ENCODE assay signal across 8 cellular contexts in the genomic region with DNA sequence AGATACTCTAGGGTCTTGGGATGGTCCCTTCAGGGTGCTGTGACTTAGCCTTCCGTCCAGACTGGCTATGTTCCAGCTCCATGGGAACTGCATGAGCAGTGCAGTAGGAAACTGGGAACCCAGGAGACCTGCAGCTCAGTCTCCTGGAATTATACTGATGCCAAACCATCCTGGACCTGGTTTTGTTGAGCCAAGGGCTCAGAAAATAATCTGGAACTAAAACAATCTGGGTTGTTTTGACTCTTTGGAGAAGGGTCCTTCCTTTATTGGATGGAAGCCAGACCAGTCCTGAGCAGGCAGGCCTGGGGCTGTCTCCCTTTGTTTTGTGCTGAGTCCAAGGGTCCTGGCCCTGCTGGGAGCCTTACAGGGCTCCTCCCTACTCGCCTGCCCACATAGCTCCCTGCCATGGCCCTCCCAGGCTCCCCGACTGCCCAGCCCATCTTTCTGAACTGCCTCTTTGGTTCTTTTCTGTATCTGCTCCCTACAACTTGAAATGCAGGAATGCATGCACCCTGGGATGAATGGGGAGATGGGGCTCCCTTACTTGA. TPM values are rescaled to one million over a fixed set of nuclear protein-coding genes. Genes with fewer than 3 reads are reported as not detected.
A peak's percentile ranks its signal among the peaks of the same experiment; 100 is the strongest.
DNase-seq lines count a peak whose midpoint lies in the region; ATAC-seq, FAIRE-seq and TF ChIP-seq lines count a peak whose summit lies in the region.

No MANE protein-coding gene starts in this region.

- ATAC-seq in A549 (no peak), HG03354 (IDR thresholded peaks at IDR 0.05; ENCODE audit: poor library complexity, severe bottlenecking, unreplicated experiment) (no peak)

- WGBS in A549 (ENCODE audit: missing lambda C conversion rate) = 63% methylated on average over 2 of the region's 3 CpGs

- peaks cover 18% of the 10 kb centered on the region for H3K36me3 Mint-ChIP-seq in HFFc6 (ENCODE audit: low read depth)

- no peak for TF ChIP-seq POLR2A in A549 (IDR thresholded peaks at IDR 0.05; ENCODE audit: low read length)

- H3K9me3 ChIP-seq in A549 (no peaks in the 10 kb centered on the region), mucosa of rectum (ENCODE audit: control insufficient read depth in 2 of 2, low read length in 2 of 2) (no peaks in the 10 kb centered on the region)

- peak overlapping the region; percentile 93; the same call in 1 of the 2 replicates for H3K27ac Mint-ChIP-seq in HFFc6

- peak overlapping the region; percentile 92 for H3K4me3 Mint-ChIP-seq in HFFc6

- peak overlapping the region; percentile 68 for H3K4me3 ChIP-seq in A549
- H3K4me3 ChIP-seq in brain microvascular endothelial cell (ENCODE audit: low read depth, low read length) = peak overlapping the region; percentile 90
- peak overlapping the region; percentile 85 to 94 for H3K4me3 ChIP-seq in mucosa of rectum (ENCODE audit: low read length in 2 of 2)

- H3K4me1 Mint-ChIP-seq in HFFc6 (ENCODE audit: low read depth) = peaks cover 55% of the 10 kb centered on the region

- TF ChIP-seq CTCF in A549 (IDR thresholded peaks at IDR 0.05) (no peak), HFFc6 (IDR thresholded peaks at IDR 0.05) (no peak), brain microvascular endothelial cell (IDR thresholded peaks at IDR 0.05; ENCODE audit: low read depth, low read length, missing control alignments) (no peak)

- in situ Hi-C loops in brain microvascular endothelial cell (cut with HindIII; ENCODE audit: low pct_ligation_motif_present, low sequenced_read_pairs) = loop anchor here (25.0 kb wide), 1 partner anchor 186 kb away; no protein-coding TSS in a partner anchor

- TF ChIP-seq RAD21 in A549 (conservative IDR thresholded peaks at IDR 0.05 in 1 of 2, IDR thresholded peaks at IDR 0.05 in 1 of 2) = no peak

- POLR2A ChIA-PET in A549 (lab: Yijun Ruan, JAX) = no interaction called here

- H3K27me3 ChIP-seq in brain microvascular endothelial cell (replicated peaks) (no peaks in the 10 kb centered on the region), mucosa of rectum (ENCODE audit: control insufficient read depth in 2 of 2, insufficient read depth in 2 of 2, low read length in 2 of 2) (no peaks in the 10 kb centered on the region)

- peak overlapping the region; percentile 24 to 89 for H3K9ac ChIP-seq in mucosa of rectum (ENCODE audit: low read depth in 1 of 2, low read length in 2 of 2)

- CTCF ChIA-PET in A549 (lab: Yijun Ruan, JAX) = interaction anchor here (0.6 to 7.4 kb wide), 4 partner anchors 13 to 184 kb away, joined by 3 to 69 read pairs (median 16); no protein-coding TSS in a partner anchor

- H3K4me2 ChIP-seq in A549 = peak overlapping the region; percentile 87

- H3K4me1 ChIP-seq in A549 (peaks cover 13% of the 10 kb centered on the region; the same call in 1 of the 3 replicates), mucosa of rectum (ENCODE audit: control insufficient read depth in 2 of 2, insufficient read depth in 2 of 2, low read length in 2 of 2) (peaks cover 21% of the 10 kb centered on the region in 2 donors)

- no peak for FAIRE-seq in A549 (lab: Jason Lieb, UNC)

- DNase-seq in A549 (ENCODE audit: low read depth in 1 of 2, low spot score in 1 of 2) (no peak), HFFc6 (no peak), brain microvascular endothelial cell (no peak), NCI-H2107 treated with DMSO at 0.1 percent for 48 hours (lab: John Stamatoyannopoulos, UW; ENCODE audit: unreplicated experiment) (no peak)
- DNase-seq in stimulated activated CD4-positive, alpha-beta T cell treated with anti-CD3 and anti-CD28 coated beads, Interleukin-1b, Interleukin-23, amount 100 ng/mL, for 48 hours = no peak
- no peak for DNase-seq in stimulated activated CD4-positive, alpha-beta T cell treated with anti-CD3 and anti-CD28 coated beads, Interleukin-4, amount 100 ng/mL, for 4 hours

- H3K36me3 ChIP-seq in brain microvascular endothelial cell (replicated peaks) (peaks cover 8% of the 10 kb centered on the region), mucosa of rectum (ENCODE audit: control insufficient read depth in 2 of 2, insufficient read depth in 2 of 2, low read length in 2 of 2) (peaks cover 5 to 10% of the 10 kb centered on the region in 2 donors)

- TF ChIP-seq EP300 in A549 (IDR thresholded peaks at IDR 0.05) = no peak

- no peaks in the 10 kb centered on the region for H3K9me3 Mint-ChIP-seq in HFFc6

- H3K27ac ChIP-seq in A549 (peak overlapping the region; percentile 94 to 97; a peak in 5 of 6 replicates), brain microvascular endothelial cell (no peak overlapping the region), mucosa of rectum (ENCODE audit: low read depth in 2 of 2, low read length in 2 of 2) (no peak overlapping the region)

- H3K27me3 Mint-ChIP-seq in HFFc6 (ENCODE audit: insufficient read depth) = no peaks in the 10 kb centered on the region

TF ChIP-seq in A549, 52 proteins besides CTCF, POLR2A, EP300 and RAD21 (continues in another document):
- no peak for TF ChIP-seq NR3C1 (IDR thresholded peaks at IDR 0.05)
- no peak for TF ChIP-seq HEYL (CRISPR knock-in tag; IDR thresholded peaks at IDR 0.05)
- TF ChIP-seq HOXB5 (CRISPR knock-in tag; IDR thresholded peaks at IDR 0.05) = no peak
- TF ChIP-seq SREBF2 (IDR thresholded peaks at IDR 0.05) = no peak
- TF ChIP-seq ZC3H11A (IDR thresholded peaks at IDR 0.05) = no peak
- TF ChIP-seq HOXA7 (CRISPR knock-in tag; IDR thresholded peaks at IDR 0.05) = no peak
- TF ChIP-seq ESRRA (IDR thresholded peaks at IDR 0.05; ENCODE audit: borderline replicate concordance, low read length) = no peak
- TF ChIP-seq MYC (IDR thresholded peaks at IDR 0.05; ENCODE audit: borderline replicate concordance, low read length) = no peak
- TF ChIP-seq EHMT2 (IDR thresholded peaks at IDR 0.05; ENCODE audit: low read depth) = no peak
- TF ChIP-seq RNF2 (IDR thresholded peaks at IDR 0.05; ENCODE audit: borderline replicate concordance, low read depth) = no peak
- TF ChIP-seq KDM1A (IDR thresholded peaks at IDR 0.05; ENCODE audit: low read depth) = no peak
- no peak for TF ChIP-seq FOSL2 (IDR thresholded peaks at IDR 0.05)
- TF ChIP-seq FOSL2 (CRISPR knock-in tag; IDR thresholded peaks at IDR 0.05) = no peak
- TF ChIP-seq MAFK (IDR thresholded peaks at IDR 0.05; ENCODE audit: partially characterized antibody) = no peak
- TF ChIP-seq CEBPB (IDR thresholded peaks at IDR 0.05) = no peak
- no peak for TF ChIP-seq RFX5 (IDR thresholded peaks at IDR 0.05)

RNA-seq across cellular contexts. Expression of a gene that starts 1.2 kb away (rescaled TPM):
- polyA plus RNA-seq in A549 (2011; rRNA removed) (8.1 and 12.9 TPM in 2 replicates), A549 (2017; fragmentation: RNase III; extraction: RNeasy Plus Mini Kit Qiagen cat#74134 plus additional on column Dnase treatment) (12.7 to 15.8 TPM (median 14.4 TPM) in 3 replicates)
- 11.9 and 13.7 TPM in 2 replicates for polyA plus RNA-seq in A549 (2012; cell fraction: cytosol; rRNA removed)
- 33.2 and 37.8 TPM in 2 replicates for polyA plus RNA-seq in A549 (2012; cell fraction: nucleus; rRNA removed)
- 23.7 and 28.0 TPM in 2 replicates for polyA minus RNA-seq in A549 (2011; rRNA and poly(A)+ RNA removed)
- 10 to 100 TPM; 24.0 to 27.8 (median 25.0) TPM for total RNA-seq in HFFc6 (2021; fragmentation: NEBNext Ultra II Directional; extraction: Animal tissue kit (Norgen Biotek cat#: 25700))

RNA-seq across cellular contexts. Expression of a gene that starts 14.4 kb away (rescaled TPM):
- 0.13 and 0.21 TPM in 2 replicates for polyA plus RNA-seq in A549 (2011; rRNA removed)
- 0.26 and 0.35 TPM in 2 replicates for polyA plus RNA-seq in A549 (2012; cell fraction: cytosol; rRNA removed)
- 4.0 and 4.9 TPM in 2 replicates for polyA plus RNA-seq in A549 (2012; cell fraction: nucleus; rRNA removed)
- polyA plus RNA-seq in A549 (2017; fragmentation: RNase III; extraction: RNeasy Plus Mini Kit Qiagen cat#74134 plus additional on column Dnase treatment) = 0.49 to 0.90 TPM (median 0.53 TPM) in 3 replicates
- not detected in 2 replicates for polyA minus RNA-seq in A549 (2011; rRNA and poly(A)+ RNA removed)
- total RNA-seq in HFFc6 (2021; fragmentation: NEBNext Ultra II Directional; extraction: Animal tissue kit (Norgen Biotek cat#: 25700)) = under 1 TPM; 0.14 to 0.61 (median 0.37) TPM

RNA-seq across cellular contexts. Expression of a gene that starts 21.8 kb away (rescaled TPM):
- polyA plus RNA-seq in A549 (2011; rRNA removed) (41.7 and 43.5 TPM in 2 replicates), A549 (2017; fragmentation: RNase III; extraction: RNeasy Plus Mini Kit Qiagen cat#74134 plus additional on column Dnase treatment) (35.0 to 42.4 TPM (median 38.8 TPM) in 3 replicates)
- 57.1 and 68.4 TPM in 2 replicates for polyA plus RNA-seq in A549 (2012; cell fraction: cytosol; rRNA removed)
- 170 and 171 TPM in 2 replicates for polyA plus RNA-seq in A549 (2012; cell fraction: nucleus; rRNA removed)
- 69.6 and 71.1 TPM in 2 replicates for polyA minus RNA-seq in A549 (2011; rRNA and poly(A)+ RNA removed)
- 10 to 100 TPM; 19.1 to 22.7 (median 20.8) TPM for total RNA-seq in HFFc6 (2021; fragmentation: NEBNext Ultra II Directional; extraction: Animal tissue kit (Norgen Biotek cat#: 25700))

RNA-seq across cellular contexts. Expression of a gene that starts 26.8 kb away (rescaled TPM):
- polyA plus RNA-seq in A549 (2011; rRNA removed) = 97.0 and 104 TPM in 2 replicates
- 172 and 181 TPM in 2 replicates for polyA plus RNA-seq in A549 (2012; cell fraction: cytosol; rRNA removed)
- 119 and 130 TPM in 2 replicates for polyA plus RNA-seq in A549 (2012; cell fraction: nucleus; rRNA removed)
- 91.0 to 101 TPM (median 91.2 TPM) in 3 replicates for polyA plus RNA-seq in A549 (2017; fragmentation: RNase III; extraction: RNeasy Plus Mini Kit Qiagen cat#74134 plus additional on column Dnase treatment)
- polyA minus RNA-seq in A549 (2011; rRNA and poly(A)+ RNA removed) = 70.2 and 72.6 TPM in 2 replicates
- total RNA-seq in HFFc6 (2021; fragmentation: NEBNext Ultra II Directional; extraction: Animal tissue kit (Norgen Biotek cat#: 25700)) = 100 to 1,000 TPM; 145 to 191 (median 155) TPM

RNA-seq across cellular contexts. Expression of a gene that starts 31.0 kb away (rescaled TPM):
- polyA plus RNA-seq in A549 (2011; rRNA removed) = 19.0 and 21.2 TPM in 2 replicates
- polyA plus RNA-seq in A549 (2012; cell fraction: cytosol; rRNA removed) = 35.2 and 58.6 TPM in 2 replicates
- polyA plus RNA-seq in A549 (2012; cell fraction: nucleus; rRNA removed) = 49.6 and 74.1 TPM in 2 replicates
- 35.8 to 36.4 TPM (median 36.0 TPM) in 3 replicates for polyA plus RNA-seq in A549 (2017; fragmentation: RNase III; extraction: RNeasy Plus Mini Kit Qiagen cat#74134 plus additional on column Dnase treatment)
- 30.4 and 32.3 TPM in 2 replicates for polyA minus RNA-seq in A549 (2011; rRNA and poly(A)+ RNA removed)
- total RNA-seq in HFFc6 (2021; fragmentation: NEBNext Ultra II Directional; extraction: Animal tissue kit (Norgen Biotek cat#: 25700)) = 100 to 1,000 TPM in 2 of 6 experiments, 10 to 100 TPM in 4; 87.8 to 107 (median 98.8) TPM

Comparison
In these comparisons a context has a peak if more than half of its experiments do, and no peak if none do; other contexts are left out.
1. H3K27ac ChIP-seq: peak in A549 (2 of 2); none in brain microvascular endothelial cell (single experiment) and mucosa of rectum (0 of 2).
2. Peak in every context shown above with its lines, with median percentiles within 50 percentile points of each other: H3K4me3 ChIP-seq.